In genomic region chr11:122814401-122814800, GRCh38 we compare ENCODE assay signal across 1 cellular context.
TF ChIP-seq lines count a peak whose summit lies in the region.

No MANE protein-coding gene starts in this region.

TF ChIP-seq in K562, 482 proteins besides CTCF, POLR2A, EP300 and RAD21 (continued from another document):
- TF ChIP-seq ATF6 (CRISPR knock-in tag; IDR thresholded peaks at IDR 0.05): no peak
- no peak for TF ChIP-seq PCBP2 (IDR thresholded peaks at IDR 0.05; ENCODE audit: low read depth, low read length, poor library complexity, severe bottlenecking)
- TF ChIP-seq HMGN3 (IDR thresholded peaks at IDR 0.05; ENCODE audit: borderline replicate concordance, extremely low read depth, insufficient read length, low read depth, low read length): no peak
